19 cellular contexts compared by ENCODE assay signal in the genomic region with DNA sequence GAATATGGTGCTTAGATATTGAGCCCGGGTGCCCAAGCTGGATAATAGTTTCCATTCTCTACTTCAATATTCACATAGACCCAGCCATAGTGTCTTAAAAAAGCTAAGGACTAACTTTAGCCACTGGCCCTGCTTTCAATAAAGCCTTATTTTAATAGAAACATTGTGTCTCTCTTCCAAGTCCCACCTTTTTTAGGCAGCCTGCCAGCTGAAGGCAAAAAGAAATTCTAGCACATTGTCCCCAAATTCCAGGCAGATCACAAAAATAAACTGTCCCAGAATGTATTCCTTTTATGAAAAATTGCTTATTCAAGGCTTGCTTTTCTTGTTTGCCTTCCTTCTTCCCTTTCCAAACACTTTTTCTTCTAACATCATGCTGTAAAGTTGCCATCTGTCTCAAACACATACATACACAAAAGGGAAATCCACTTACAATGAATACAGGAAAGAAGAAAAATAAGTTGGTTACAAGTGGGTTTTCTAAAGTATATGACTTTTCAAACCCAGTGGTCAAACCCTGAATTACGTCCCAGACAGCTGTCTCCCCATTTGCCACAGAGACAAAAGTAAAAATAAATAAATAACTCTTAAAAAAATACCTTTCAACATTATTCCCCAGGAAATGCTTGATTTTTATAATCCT.
A peak's percentile ranks its signal among the peaks of the same experiment; 100 is the strongest.
DNase-seq lines count a peak whose midpoint lies in the region; ATAC-seq and TF ChIP-seq lines count a peak whose summit lies in the region.
"Had no signal": no experiment of that assay in that cellular context is flagged by ENCODE, and none has a peak within 500 bp of the region (broad histone marks: within the 10 kb centered on the region; RNA-seq: fewer than 3 reads in every experiment).

No MANE protein-coding gene starts in this region.

- no peak for TF ChIP-seq POLR2A in transverse colon (IDR thresholded peaks at IDR 0.05)

- DNase-seq in GM23338 (ENCODE audit: low spot score), result peak; percentile 31
- DNase-seq in OCI-M1 (lab: John Stamatoyannopoulos, UW), result peak; percentile 6
- DNase-seq in endothelial cell (ENCODE audit: low spot score), result no peak
- no peak for DNase-seq in neural progenitor cell (ENCODE audit: low spot score)
- DNase-seq in mucosa of descending colon, result no peak
- no peak for DNase-seq in transverse colon
- no peak for DNase-seq in NCI-H748 treated with DMSO at 0.1 percent for 48 hours (lab: John Stamatoyannopoulos, UW)
- no peak for DNase-seq in DMS 273 (lab: John Stamatoyannopoulos, UW; ENCODE audit: unreplicated experiment)
- DNase-seq: ACHN; AML-193; CD4-positive, alpha-beta T cell; DMS79; GDM1; NCI-H187; NCI-H345; NCI-H526; PC-9 had no signal

- H3K4me1 Mint-ChIP-seq in GM23338 (no peaks in the 10 kb centered on the region), endothelial cell (ENCODE audit: unreplicated experiment) (no peaks in the 10 kb centered on the region), neural progenitor cell (peaks cover 4% of the 10 kb centered on the region)

- H3K4me2 ChIP-seq in GM23338, result no peak overlapping the region
- no peak overlapping the region for H3K4me2 ChIP-seq in neural progenitor cell
- H3K4me2 ChIP-seq: PC-9 had no signal

- ATAC-seq in GM23338 (no peak), mucosa of descending colon (no peak)

- no peak for TF ChIP-seq EP300 in transverse colon (IDR thresholded peaks at IDR 0.05; ENCODE audit: low read depth)

- H4K20me1 ChIP-seq in GM23338 (replicated peaks; ENCODE audit: insufficient read depth) (no peaks in the 10 kb centered on the region), neural progenitor cell (ENCODE audit: low read depth) (no peaks in the 10 kb centered on the region)

- H3K9me3 ChIP-seq in neural progenitor cell (ENCODE audit: low read depth) (no peaks in the 10 kb centered on the region), mucosa of descending colon (no peaks in the 10 kb centered on the region), transverse colon (no peaks in the 10 kb centered on the region)
- H3K9me3 ChIP-seq: SJSA1 had no signal

- H3K27me3 ChIP-seq in GM23338 (ENCODE audit: insufficient read depth) (no peaks in the 10 kb centered on the region), neural progenitor cell (no peaks in the 10 kb centered on the region), transverse colon (no peaks in the 10 kb centered on the region)
- H3K27me3 ChIP-seq: SJSA1 had no signal

- H3K79me2 ChIP-seq in GM23338 (replicated peaks; ENCODE audit: insufficient read depth) (no peaks in the 10 kb centered on the region), neural progenitor cell (ENCODE audit: low read depth) (no peaks in the 10 kb centered on the region)

- no peaks in the 10 kb centered on the region for H3K36me3 ChIP-seq in GM23338 (ENCODE audit: insufficient read depth)
- no peaks in the 10 kb centered on the region for H3K36me3 ChIP-seq in neural progenitor cell
- H3K36me3 ChIP-seq in mucosa of descending colon (ENCODE audit: low read depth), result no peaks in the 10 kb centered on the region
- H3K36me3 ChIP-seq in transverse colon, result no peaks in the 10 kb centered on the region
- H3K36me3 ChIP-seq: SJSA1 had no signal

- H3K9me3 Mint-ChIP-seq in GM23338 (no peaks in the 10 kb centered on the region), endothelial cell (ENCODE audit: unreplicated experiment) (no peaks in the 10 kb centered on the region), neural progenitor cell (no peaks in the 10 kb centered on the region)
- H3K9me3 Mint-ChIP-seq: CD4-positive, alpha-beta T cell; IgD-negative memory B cell had no signal

- no peak overlapping the region for H3K27ac Mint-ChIP-seq in GM23338
- H3K27ac Mint-ChIP-seq in endothelial cell (ENCODE audit: unreplicated experiment), result no peak overlapping the region
- H3K27ac Mint-ChIP-seq in neural progenitor cell, result no peak overlapping the region
- H3K27ac Mint-ChIP-seq: CD4-positive, alpha-beta T cell; IgD-negative memory B cell had no signal

- TF ChIP-seq CTCF in GM23338 (conservative IDR thresholded peaks at IDR 0.05; ENCODE audit: low read depth in 2 of 2) (peak in 1 of 2 experiments; percentile 42; a peak in 2 of 4 replicates), endothelial cell (IDR thresholded peaks at IDR 0.05; ENCODE audit: unreplicated experiment) (peak; percentile 66), neural progenitor cell (IDR thresholded peaks at IDR 0.05) (peak; percentile 33), mucosa of descending colon (IDR thresholded peaks at IDR 0.05) (no peak), transverse colon (IDR thresholded peaks at IDR 0.05) (peak in 1 of 5 experiments; percentile 20)

- H3K9ac ChIP-seq in neural progenitor cell, result no peak overlapping the region

- in situ Hi-C loops in transverse colon (cut with MboI; ENCODE audit: low pct_ligation_motif_present in 1 of 4, low pct_unique_long_range_greater_than_20kb in 1 of 4, low sequenced_read_pairs in 3 of 4), result no loop called here

- intact Hi-C loops in mucosa of descending colon (cut with DNase I, micrococcal nuclease) (no loop called here), transverse colon (cut with DNase I; ENCODE audit: low total_unique reads) (no loop called here)

- H3K4me3 Mint-ChIP-seq in GM23338 (no peak overlapping the region), endothelial cell (ENCODE audit: unreplicated experiment) (no peak overlapping the region), neural progenitor cell (no peak overlapping the region)
- H3K4me3 Mint-ChIP-seq: CD4-positive, alpha-beta T cell; IgD-negative memory B cell had no signal

- H3K27me3 Mint-ChIP-seq in GM23338 (ENCODE audit: insufficient read depth, low read depth, poor library complexity) (no peaks in the 10 kb centered on the region), endothelial cell (ENCODE audit: unreplicated experiment) (no peaks in the 10 kb centered on the region), neural progenitor cell (ENCODE audit: insufficient read depth, low read depth) (peaks cover 3% of the 10 kb centered on the region)
- H3K27me3 Mint-ChIP-seq: CD4-positive, alpha-beta T cell had no signal

- 79 to 83% methylated on average over 1 to 2 of the region's 2 CpGs for WGBS in transverse colon (ENCODE audit: low coverage in 1 of 2), 2 donors

- 0 out of 2 replicates have a peak, but pooled peaks cover 3% of the 10 kb centered on the region for H3K9me2 ChIP-seq in GM23338 (ENCODE audit: insufficient read depth)

- H3F3A ChIP-seq in GM23338 (replicated peaks; ENCODE audit: low read depth) (no peaks in the 10 kb centered on the region), neural progenitor cell (ENCODE audit: low read depth) (no peaks in the 10 kb centered on the region)

- H3K4me3 ChIP-seq in GM23338, result no peak overlapping the region
- H3K4me3 ChIP-seq in neural progenitor cell, result no peak overlapping the region
- H3K4me3 ChIP-seq in mucosa of descending colon, result no peak overlapping the region
- H3K4me3 ChIP-seq in transverse colon, result no peak overlapping the region
- H3K4me3 ChIP-seq: PC-9, SJSA1 had no signal

- H3K36me3 Mint-ChIP-seq in GM23338 (ENCODE audit: low read depth) (no peaks in the 10 kb centered on the region), endothelial cell (ENCODE audit: low read depth, unreplicated experiment) (no peaks in the 10 kb centered on the region), neural progenitor cell (no peaks in the 10 kb centered on the region)
- H3K36me3 Mint-ChIP-seq: IgD-negative memory B cell had no signal

- no peaks in the 10 kb centered on the region for H3K4me1 ChIP-seq in GM23338 (ENCODE audit: insufficient read depth)
- H3K4me1 ChIP-seq in neural progenitor cell, result no peaks in the 10 kb centered on the region
- H3K4me1 ChIP-seq in mucosa of descending colon (ENCODE audit: low read depth), result no peaks in the 10 kb centered on the region
- H3K4me1 ChIP-seq in transverse colon, result no peaks in the 10 kb centered on the region
- H3K4me1 ChIP-seq: SJSA1 had no signal

- H3K27ac ChIP-seq in GM23338 (ENCODE audit: low read depth) (no peak overlapping the region), neural progenitor cell (no peak overlapping the region), transverse colon (no peak overlapping the region)
- H3K27ac ChIP-seq: PC-9, SJSA1 had no signal

- H2AFZ ChIP-seq in GM23338 (no peak overlapping the region), neural progenitor cell (replicated peaks) (peak overlapping the region; percentile 45)
- H2AFZ ChIP-seq: PC-9 had no signal

TF ChIP-seq in GM23338, 12 proteins besides CTCF, POLR2A, EP300 and RAD21 (continues in another document):
- TF ChIP-seq ZNF331 (CRISPR knock-in tag; IDR thresholded peaks at IDR 0.05; ENCODE audit: low read depth) (no peak), POLR2AphosphoS5 (IDR thresholded peaks at IDR 0.05; ENCODE audit: low read depth) (no peak), EZH2 (IDR thresholded peaks at IDR 0.05; ENCODE audit: low read depth, unreplicated experiment) (no peak), JUNB (IDR thresholded peaks at IDR 0.05; ENCODE audit: unreplicated experiment) (no peak), EZH2phosphoT487 (IDR thresholded peaks at IDR 0.05; ENCODE audit: unreplicated experiment) (no peak), NANOG (IDR thresholded peaks at IDR 0.05; ENCODE audit: borderline replicate concordance) (no peak), STAT1 (IDR thresholded peaks at IDR 0.05; ENCODE audit: unreplicated experiment) (no peak), ZNF114 (CRISPR knock-in tag; IDR thresholded peaks at IDR 0.05) (no peak)
- TF ChIP-seq, protein P1, sequence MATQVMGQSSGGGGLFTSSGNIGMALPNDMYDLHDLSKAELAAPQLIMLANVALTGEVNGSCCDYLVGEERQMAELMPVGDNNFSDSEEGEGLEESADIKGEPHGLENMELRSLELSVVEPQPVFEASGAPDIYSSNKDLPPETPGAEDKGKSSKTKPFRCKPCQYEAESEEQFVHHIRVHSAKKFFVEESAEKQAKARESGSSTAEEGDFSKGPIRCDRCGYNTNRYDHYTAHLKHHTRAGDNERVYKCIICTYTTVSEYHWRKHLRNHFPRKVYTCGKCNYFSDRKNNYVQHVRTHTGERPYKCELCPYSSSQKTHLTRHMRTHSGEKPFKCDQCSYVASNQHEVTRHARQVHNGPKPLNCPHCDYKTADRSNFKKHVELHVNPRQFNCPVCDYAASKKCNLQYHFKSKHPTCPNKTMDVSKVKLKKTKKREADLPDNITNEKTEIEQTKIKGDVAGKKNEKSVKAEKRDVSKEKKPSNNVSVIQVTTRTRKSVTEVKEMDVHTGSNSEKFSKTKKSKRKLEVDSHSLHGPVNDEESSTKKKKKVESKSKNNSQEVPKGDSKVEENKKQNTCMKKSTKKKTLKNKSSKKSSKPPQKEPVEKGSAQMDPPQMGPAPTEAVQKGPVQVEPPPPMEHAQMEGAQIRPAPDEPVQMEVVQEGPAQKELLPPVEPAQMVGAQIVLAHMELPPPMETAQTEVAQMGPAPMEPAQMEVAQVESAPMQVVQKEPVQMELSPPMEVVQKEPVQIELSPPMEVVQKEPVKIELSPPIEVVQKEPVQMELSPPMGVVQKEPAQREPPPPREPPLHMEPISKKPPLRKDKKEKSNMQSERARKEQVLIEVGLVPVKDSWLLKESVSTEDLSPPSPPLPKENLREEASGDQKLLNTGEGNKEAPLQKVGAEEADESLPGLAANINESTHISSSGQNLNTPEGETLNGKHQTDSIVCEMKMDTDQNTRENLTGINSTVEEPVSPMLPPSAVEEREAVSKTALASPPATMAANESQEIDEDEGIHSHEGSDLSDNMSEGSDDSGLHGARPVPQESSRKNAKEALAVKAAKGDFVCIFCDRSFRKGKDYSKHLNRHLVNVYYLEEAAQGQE (IDR thresholded peaks at IDR 0.05; ENCODE audit: unreplicated experiment), result no peak

Comparison
In these comparisons a context has a peak if more than half of its experiments do, and no peak if none do; other contexts are left out.
1. DNase-seq: peak in GM23338 (single experiment) and OCI-M1 (single experiment); none in endothelial cell (single experiment), neural progenitor cell (single experiment), mucosa of descending colon (0 of 3), transverse colon (single experiment), NCI-H748 treated with DMSO at 0.1 percent for 48 hours (single experiment) and DMS 273 (single experiment).